ENCODE assay signal across 1 cellular context in the genomic region with DNA sequence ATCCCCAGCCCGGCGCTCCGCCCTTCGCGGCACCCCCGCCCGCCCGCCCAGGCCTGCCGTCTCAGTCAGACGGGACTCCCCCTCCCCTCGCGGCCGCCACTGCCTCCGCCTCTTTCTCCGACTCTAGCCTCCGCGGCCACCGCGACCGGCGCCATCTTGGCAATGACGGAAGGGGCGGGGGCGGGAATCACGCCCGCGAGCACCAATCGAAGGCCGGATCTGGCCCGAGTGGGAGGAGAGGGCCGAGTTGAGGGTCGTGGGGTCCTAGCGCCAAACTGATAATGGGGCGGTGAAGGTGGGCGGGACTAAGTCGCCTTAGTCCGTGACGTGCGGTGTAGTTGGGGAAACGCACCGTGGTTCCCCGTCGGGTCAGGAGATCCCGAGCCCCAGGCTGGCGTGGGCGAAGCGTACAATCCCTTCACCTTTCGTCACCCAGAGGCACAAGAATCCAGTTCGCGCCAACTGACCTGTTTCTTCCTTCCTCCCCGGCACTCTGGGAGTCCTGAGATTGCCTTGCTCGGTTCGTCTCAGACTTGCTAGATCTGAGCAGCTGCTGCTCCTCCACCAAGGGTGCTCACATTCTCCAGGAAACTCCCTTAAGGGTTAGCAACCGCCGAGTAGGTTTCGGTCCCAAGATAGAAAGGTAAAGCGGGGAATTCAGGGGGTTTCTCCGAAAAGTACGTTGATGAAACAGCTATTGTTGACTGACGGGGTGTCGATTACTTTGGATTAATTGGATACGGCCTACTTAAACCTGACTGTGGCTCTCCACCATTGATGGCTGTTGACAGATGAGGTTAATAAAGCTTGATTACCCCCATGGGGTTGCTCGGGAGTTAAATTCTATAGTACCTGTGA.
TF ChIP-seq lines count a peak whose summit lies in the region.

DENND4A (minus strand) TSS at position 164 of the 858 bp plus-strand sequence. CDS start 35,843 bp downstream, outside the sequence.

TF ChIP-seq in K562, 482 proteins besides CTCF, POLR2A, EP300 and RAD21 (continued from another document and continues in another):
- TF ChIP-seq, protein P1, sequence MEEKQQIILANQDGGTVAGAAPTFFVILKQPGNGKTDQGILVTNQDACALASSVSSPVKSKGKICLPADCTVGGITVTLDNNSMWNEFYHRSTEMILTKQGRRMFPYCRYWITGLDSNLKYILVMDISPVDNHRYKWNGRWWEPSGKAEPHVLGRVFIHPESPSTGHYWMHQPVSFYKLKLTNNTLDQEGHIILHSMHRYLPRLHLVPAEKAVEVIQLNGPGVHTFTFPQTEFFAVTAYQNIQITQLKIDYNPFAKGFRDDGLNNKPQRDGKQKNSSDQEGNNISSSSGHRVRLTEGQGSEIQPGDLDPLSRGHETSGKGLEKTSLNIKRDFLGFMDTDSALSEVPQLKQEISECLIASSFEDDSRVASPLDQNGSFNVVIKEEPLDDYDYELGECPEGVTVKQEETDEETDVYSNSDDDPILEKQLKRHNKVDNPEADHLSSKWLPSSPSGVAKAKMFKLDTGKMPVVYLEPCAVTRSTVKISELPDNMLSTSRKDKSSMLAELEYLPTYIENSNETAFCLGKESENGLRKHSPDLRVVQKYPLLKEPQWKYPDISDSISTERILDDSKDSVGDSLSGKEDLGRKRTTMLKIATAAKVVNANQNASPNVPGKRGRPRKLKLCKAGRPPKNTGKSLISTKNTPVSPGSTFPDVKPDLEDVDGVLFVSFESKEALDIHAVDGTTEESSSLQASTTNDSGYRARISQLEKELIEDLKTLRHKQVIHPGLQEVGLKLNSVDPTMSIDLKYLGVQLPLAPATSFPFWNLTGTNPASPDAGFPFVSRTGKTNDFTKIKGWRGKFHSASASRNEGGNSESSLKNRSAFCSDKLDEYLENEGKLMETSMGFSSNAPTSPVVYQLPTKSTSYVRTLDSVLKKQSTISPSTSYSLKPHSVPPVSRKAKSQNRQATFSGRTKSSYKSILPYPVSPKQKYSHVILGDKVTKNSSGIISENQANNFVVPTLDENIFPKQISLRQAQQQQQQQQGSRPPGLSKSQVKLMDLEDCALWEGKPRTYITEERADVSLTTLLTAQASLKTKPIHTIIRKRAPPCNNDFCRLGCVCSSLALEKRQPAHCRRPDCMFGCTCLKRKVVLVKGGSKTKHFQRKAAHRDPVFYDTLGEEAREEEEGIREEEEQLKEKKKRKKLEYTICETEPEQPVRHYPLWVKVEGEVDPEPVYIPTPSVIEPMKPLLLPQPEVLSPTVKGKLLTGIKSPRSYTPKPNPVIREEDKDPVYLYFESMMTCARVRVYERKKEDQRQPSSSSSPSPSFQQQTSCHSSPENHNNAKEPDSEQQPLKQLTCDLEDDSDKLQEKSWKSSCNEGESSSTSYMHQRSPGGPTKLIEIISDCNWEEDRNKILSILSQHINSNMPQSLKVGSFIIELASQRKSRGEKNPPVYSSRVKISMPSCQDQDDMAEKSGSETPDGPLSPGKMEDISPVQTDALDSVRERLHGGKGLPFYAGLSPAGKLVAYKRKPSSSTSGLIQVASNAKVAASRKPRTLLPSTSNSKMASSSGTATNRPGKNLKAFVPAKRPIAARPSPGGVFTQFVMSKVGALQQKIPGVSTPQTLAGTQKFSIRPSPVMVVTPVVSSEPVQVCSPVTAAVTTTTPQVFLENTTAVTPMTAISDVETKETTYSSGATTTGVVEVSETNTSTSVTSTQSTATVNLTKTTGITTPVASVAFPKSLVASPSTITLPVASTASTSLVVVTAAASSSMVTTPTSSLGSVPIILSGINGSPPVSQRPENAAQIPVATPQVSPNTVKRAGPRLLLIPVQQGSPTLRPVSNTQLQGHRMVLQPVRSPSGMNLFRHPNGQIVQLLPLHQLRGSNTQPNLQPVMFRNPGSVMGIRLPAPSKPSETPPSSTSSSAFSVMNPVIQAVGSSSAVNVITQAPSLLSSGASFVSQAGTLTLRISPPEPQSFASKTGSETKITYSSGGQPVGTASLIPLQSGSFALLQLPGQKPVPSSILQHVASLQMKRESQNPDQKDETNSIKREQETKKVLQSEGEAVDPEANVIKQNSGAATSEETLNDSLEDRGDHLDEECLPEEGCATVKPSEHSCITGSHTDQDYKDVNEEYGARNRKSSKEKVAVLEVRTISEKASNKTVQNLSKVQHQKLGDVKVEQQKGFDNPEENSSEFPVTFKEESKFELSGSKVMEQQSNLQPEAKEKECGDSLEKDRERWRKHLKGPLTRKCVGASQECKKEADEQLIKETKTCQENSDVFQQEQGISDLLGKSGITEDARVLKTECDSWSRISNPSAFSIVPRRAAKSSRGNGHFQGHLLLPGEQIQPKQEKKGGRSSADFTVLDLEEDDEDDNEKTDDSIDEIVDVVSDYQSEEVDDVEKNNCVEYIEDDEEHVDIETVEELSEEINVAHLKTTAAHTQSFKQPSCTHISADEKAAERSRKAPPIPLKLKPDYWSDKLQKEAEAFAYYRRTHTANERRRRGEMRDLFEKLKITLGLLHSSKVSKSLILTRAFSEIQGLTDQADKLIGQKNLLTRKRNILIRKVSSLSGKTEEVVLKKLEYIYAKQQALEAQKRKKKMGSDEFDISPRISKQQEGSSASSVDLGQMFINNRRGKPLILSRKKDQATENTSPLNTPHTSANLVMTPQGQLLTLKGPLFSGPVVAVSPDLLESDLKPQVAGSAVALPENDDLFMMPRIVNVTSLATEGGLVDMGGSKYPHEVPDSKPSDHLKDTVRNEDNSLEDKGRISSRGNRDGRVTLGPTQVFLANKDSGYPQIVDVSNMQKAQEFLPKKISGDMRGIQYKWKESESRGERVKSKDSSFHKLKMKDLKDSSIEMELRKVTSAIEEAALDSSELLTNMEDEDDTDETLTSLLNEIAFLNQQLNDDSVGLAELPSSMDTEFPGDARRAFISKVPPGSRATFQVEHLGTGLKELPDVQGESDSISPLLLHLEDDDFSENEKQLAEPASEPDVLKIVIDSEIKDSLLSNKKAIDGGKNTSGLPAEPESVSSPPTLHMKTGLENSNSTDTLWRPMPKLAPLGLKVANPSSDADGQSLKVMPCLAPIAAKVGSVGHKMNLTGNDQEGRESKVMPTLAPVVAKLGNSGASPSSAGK (IDR thresholded peaks at IDR 0.05): no peak
- peak; percentile 76 for TF ChIP-seq SOX6 (IDR thresholded peaks at IDR 0.05)
- TF ChIP-seq, protein P2, sequence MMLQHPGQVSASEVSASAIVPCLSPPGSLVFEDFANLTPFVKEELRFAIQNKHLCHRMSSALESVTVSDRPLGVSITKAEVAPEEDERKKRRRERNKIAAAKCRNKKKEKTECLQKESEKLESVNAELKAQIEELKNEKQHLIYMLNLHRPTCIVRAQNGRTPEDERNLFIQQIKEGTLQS (IDR thresholded peaks at IDR 0.05): peak; percentile 44
- TF ChIP-seq, protein P2 (CRISPR knock-in tag; conservative IDR thresholded peaks at IDR 0.05): peak; percentile 23; the same call in 1 of the 2 replicates
- no peak for TF ChIP-seq CBX2 (IDR thresholded peaks at IDR 0.05; ENCODE audit: insufficient read depth, low read length, poor library complexity, severe bottlenecking)
- TF ChIP-seq ARID1B (IDR thresholded peaks at IDR 0.05): peak; percentile 61
- TF ChIP-seq SRSF3 (IDR thresholded peaks at IDR 0.05; ENCODE audit: insufficient read depth, low read length): no peak
- TF ChIP-seq RAD51 (IDR thresholded peaks at IDR 0.05; ENCODE audit: borderline replicate concordance, low read depth): peak; percentile 17; the same call in 1 of the 2 replicates
- TF ChIP-seq E2F3 (CRISPR knock-in tag; IDR thresholded peaks at IDR 0.05): 0 out of 2 replicates have a peak, but pooled peaks have one; percentile 59
- no peak for TF ChIP-seq ZKSCAN8 (CRISPR knock-in tag; IDR thresholded peaks at IDR 0.05)
- TF ChIP-seq, protein P3, sequence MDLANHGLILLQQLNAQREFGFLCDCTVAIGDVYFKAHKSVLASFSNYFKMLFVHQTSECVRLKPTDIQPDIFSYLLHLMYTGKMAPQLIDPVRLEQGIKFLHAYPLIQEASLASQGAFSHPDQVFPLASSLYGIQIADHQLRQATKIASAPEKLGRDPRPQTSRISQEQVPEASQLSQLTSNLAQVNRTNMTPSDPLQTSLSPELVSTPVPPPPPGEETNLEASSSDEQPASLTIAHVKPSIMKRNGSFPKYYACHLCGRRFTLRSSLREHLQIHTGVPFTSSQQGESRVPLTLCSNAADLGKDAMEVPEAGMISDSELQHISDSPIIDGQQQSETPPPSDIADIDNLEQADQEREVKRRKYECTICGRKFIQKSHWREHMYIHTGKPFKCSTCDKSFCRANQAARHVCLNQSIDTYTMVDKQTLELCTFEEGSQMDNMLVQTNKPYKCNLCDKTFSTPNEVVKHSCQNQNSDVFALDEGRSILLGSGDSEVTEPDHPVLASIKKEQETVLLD (IDR thresholded peaks at IDR 0.05): peak; percentile 67; the same call in 1 of the 2 replicates
- TF ChIP-seq REST (CRISPR knock-in tag; IDR thresholded peaks at IDR 0.05; ENCODE audit: low read depth): 0 out of 2 replicates have a peak, but pooled peaks have one; percentile 25
- TF ChIP-seq MEF2A (IDR thresholded peaks at IDR 0.05; ENCODE audit: control insufficient read depth, low read depth, low read length): 0 out of 2 replicates have a peak, but pooled peaks have one; percentile 41
- peak; percentile 85 for TF ChIP-seq HMBOX1 (IDR thresholded peaks at IDR 0.05)
- peak; percentile 93 for TF ChIP-seq TAF1 (IDR thresholded peaks at IDR 0.05; ENCODE audit: control insufficient read depth, extremely low read depth, insufficient read depth, low read length, severe bottlenecking)
- no peak for TF ChIP-seq USF1 (CRISPR knock-in tag; IDR thresholded peaks at IDR 0.05)
- TF ChIP-seq NCOA2 (IDR thresholded peaks at IDR 0.05; ENCODE audit: partially characterized antibody in 2 of 2): no peak
- peak; percentile 54 for TF ChIP-seq SMAD1 (IDR thresholded peaks at IDR 0.05; ENCODE audit: low read depth, low read length, partially characterized antibody)
- TF ChIP-seq BRCA1 (IDR thresholded peaks at IDR 0.05): no peak
- no peak for TF ChIP-seq BRCA1 (CRISPR knock-in tag; IDR thresholded peaks at IDR 0.05)
- TF ChIP-seq MTA1 (IDR thresholded peaks at IDR 0.05; ENCODE audit: borderline replicate concordance): peak; percentile 76
- TF ChIP-seq SREBF1 (IDR thresholded peaks at IDR 0.05; ENCODE audit: borderline replicate concordance, low read depth, low read length): peak; percentile 27; the same call in 1 of the 2 replicates
- peak; percentile 61 for TF ChIP-seq NFRKB (IDR thresholded peaks at IDR 0.05; ENCODE audit: low read depth)
- peak; percentile 97 for TF ChIP-seq CC2D1A (IDR thresholded peaks at IDR 0.05)
- TF ChIP-seq LCOR (CRISPR knock-in tag; IDR thresholded peaks at IDR 0.05): no peak
- TF ChIP-seq ZNF778 (CRISPR knock-in tag; IDR thresholded peaks at IDR 0.05): no peak
- TF ChIP-seq SAP30 (IDR thresholded peaks at IDR 0.05; ENCODE audit: borderline replicate concordance, insufficient read depth, low read depth, low read length, poor library complexity, severe bottlenecking): peak; percentile 40
- TF ChIP-seq, protein P4, sequence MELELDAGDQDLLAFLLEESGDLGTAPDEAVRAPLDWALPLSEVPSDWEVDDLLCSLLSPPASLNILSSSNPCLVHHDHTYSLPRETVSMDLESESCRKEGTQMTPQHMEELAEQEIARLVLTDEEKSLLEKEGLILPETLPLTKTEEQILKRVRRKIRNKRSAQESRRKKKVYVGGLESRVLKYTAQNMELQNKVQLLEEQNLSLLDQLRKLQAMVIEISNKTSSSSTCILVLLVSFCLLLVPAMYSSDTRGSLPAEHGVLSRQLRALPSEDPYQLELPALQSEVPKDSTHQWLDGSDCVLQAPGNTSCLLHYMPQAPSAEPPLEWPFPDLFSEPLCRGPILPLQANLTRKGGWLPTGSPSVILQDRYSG (tag; conservative IDR thresholded peaks at IDR 0.05; ENCODE audit: low read depth): no peak
- 0 out of 2 replicates have a peak, but pooled peaks have one; percentile 57 for TF ChIP-seq KLF13 (tag; IDR thresholded peaks at IDR 0.05; ENCODE audit: borderline replicate concordance, low read depth)
- TF ChIP-seq DDX20 (tag; IDR thresholded peaks at IDR 0.05; ENCODE audit: low read depth): no peak
- TF ChIP-seq YY1 (IDR thresholded peaks at IDR 0.05; ENCODE audit: borderline replicate concordance in 1 of 3, control insufficient read depth in 1 of 3, extremely low read depth in 1 of 3, insufficient read depth in 3 of 3, insufficient read length in 1 of 3, insufficient replicate concordance in 2 of 3, low read depth in 1 of 3, low read length in 2 of 3): peak; percentile 85 to 97 (median 97)
